1 cellular context compared by ENCODE assay signal in the genomic region with DNA sequence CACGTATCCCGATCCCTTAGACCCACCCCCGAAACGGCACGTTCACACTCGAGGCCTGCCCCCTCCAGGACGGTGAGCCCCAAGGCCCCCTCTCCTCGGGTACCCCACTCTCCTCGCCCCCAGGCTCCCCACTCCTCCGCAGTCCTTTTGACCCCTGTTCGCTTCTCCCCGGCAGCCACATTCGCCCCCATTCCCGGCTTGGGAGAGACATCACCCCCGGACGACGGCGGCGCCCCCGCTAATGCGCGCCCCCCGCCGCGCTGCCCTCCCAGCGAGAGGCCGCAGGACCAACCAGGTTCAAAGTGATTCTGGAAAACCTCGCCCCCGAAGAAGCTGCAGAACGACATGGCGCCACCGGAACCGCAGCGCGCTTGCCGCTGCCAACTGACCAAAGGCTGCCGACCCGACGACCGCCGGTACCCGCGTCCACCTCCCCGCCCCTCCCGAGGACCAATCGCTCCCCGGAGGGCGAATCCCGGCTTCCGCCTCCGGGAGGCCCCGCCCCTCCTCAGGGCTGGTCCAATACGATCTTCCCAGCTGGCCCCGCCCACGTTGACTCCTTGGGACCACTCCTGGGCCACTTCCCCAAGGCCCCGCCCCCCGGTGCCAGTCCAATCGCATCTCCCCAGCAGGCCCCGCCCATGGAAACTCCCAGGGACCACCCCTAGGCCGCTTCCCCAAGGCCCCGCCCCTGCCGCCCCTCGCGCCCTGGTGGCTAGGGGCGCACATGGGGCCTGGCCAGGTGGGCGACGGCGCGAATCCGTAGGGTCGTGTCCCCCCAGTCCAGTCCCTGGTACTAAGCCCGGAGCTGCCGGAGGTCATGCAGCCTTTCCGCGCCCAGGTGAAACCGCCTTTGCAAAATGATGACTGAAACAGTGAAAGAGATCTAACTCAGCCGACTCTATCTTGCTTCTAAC.
TF ChIP-seq lines count a peak whose summit lies in the region.

A gene with protein sequence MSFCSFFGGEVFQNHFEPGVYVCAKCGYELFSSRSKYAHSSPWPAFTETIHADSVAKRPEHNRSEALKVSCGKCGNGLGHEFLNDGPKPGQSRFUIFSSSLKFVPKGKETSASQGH (minus strand): TSS at position 390 of the 917 bp plus-strand sequence. CDS start 43 bp downstream, at position 347.

TF ChIP-seq in HEK293, 187 proteins besides CTCF, POLR2A, EP300 and RAD21 (continued from another document and continues in another):
- TF ChIP-seq ZNF830 (tag by site-specific recombination; IDR thresholded peaks at IDR 0.05; ENCODE audit: low read depth) (no peak), ZIC2 (tag by site-specific recombination; IDR thresholded peaks at IDR 0.05) (peak; percentile 57), ZNF701 (tag by site-specific recombination; IDR thresholded peaks at IDR 0.05) (no peak), ZNF621 (tag by site-specific recombination; IDR thresholded peaks at IDR 0.05) (no peak), ZNF654 (tag by site-specific recombination; IDR thresholded peaks at IDR 0.05; ENCODE audit: low read depth) (no peak), ZNF132 (tag by site-specific recombination; IDR thresholded peaks at IDR 0.05; ENCODE audit: borderline replicate concordance) (no peak), ZNF843 (tag by site-specific recombination; IDR thresholded peaks at IDR 0.05) (peak; percentile 23; the same call in 1 of the 2 replicates), YY2 (tag by site-specific recombination; IDR thresholded peaks at IDR 0.05) (no peak), YY1 (tag by site-specific recombination; IDR thresholded peaks at IDR 0.05) (no peak), ZNF239 (tag by site-specific recombination; IDR thresholded peaks at IDR 0.05) (peak; percentile 34; the same call in 1 of the 2 replicates), ZNF324 (tag by site-specific recombination; IDR thresholded peaks at IDR 0.05) (peak; percentile 86; the same call in 1 of the 2 replicates), ZNF274 (IDR thresholded peaks at IDR 0.05; ENCODE audit: low read length) (no peak), ZNF274 (tag by site-specific recombination; IDR thresholded peaks at IDR 0.05; ENCODE audit: borderline replicate concordance) (no peak), ZNF530 (tag by site-specific recombination; IDR thresholded peaks at IDR 0.05; ENCODE audit: low read depth) (no peak), ZNF791 (tag by site-specific recombination; IDR thresholded peaks at IDR 0.05) (no peak), ZNF529 (tag by site-specific recombination; IDR thresholded peaks at IDR 0.05; ENCODE audit: insufficient replicate concordance) (no peak), SP2 (tag by site-specific recombination; IDR thresholded peaks at IDR 0.05) (peak; percentile 99), PRDM1 (tag by site-specific recombination; IDR thresholded peaks at IDR 0.05) (no peak), ZNF544 (tag by site-specific recombination; IDR thresholded peaks at IDR 0.05) (no peak), BCL11A (tag by site-specific recombination; IDR thresholded peaks at IDR 0.05; ENCODE audit: low read depth) (no peak), ZNF133 (tag by site-specific recombination; IDR thresholded peaks at IDR 0.05) (no peak), ZNF571 (tag by site-specific recombination; IDR thresholded peaks at IDR 0.05) (no peak), ZBTB6 (tag by site-specific recombination; IDR thresholded peaks at IDR 0.05) (no peak), ZNF146 (tag by site-specific recombination; IDR thresholded peaks at IDR 0.05) (no peak; the same call in 1 of the 2 replicates), ZNF2 (tag by site-specific recombination; IDR thresholded peaks at IDR 0.05) (peak; percentile 63; the same call in 1 of the 2 replicates), ZNF155 (tag by site-specific recombination; IDR thresholded peaks at IDR 0.05) (no peak), ZSCAN16 (tag by site-specific recombination; IDR thresholded peaks at IDR 0.05) (no peak), ZBTB49 (tag by site-specific recombination; IDR thresholded peaks at IDR 0.05; ENCODE audit: low read depth) (no peak), ZNF248 (tag by site-specific recombination; IDR thresholded peaks at IDR 0.05) (no peak), ZNF221 (tag by site-specific recombination; IDR thresholded peaks at IDR 0.05; ENCODE audit: borderline replicate concordance) (no peak), TRIM28 (IDR thresholded peaks at IDR 0.05; ENCODE audit: borderline replicate concordance, low read length) (no peak), ZBTB1 (tag by site-specific recombination; IDR thresholded peaks at IDR 0.05) (no peak), PBX3 (CRISPR knock-in tag; IDR thresholded peaks at IDR 0.05) (peak; percentile 43; the same call in 1 of the 2 replicates), KLF10 (tag by site-specific recombination; IDR thresholded peaks at IDR 0.05) (peak; percentile 99), ZNF10 (tag by site-specific recombination; IDR thresholded peaks at IDR 0.05) (no peak), ZNF341 (tag by site-specific recombination; IDR thresholded peaks at IDR 0.05; ENCODE audit: low read depth) (peak; percentile 83), ZBTB8A (tag by site-specific recombination; IDR thresholded peaks at IDR 0.05) (peak; percentile 96), KLF16 (tag by site-specific recombination; IDR thresholded peaks at IDR 0.05) (peak; percentile 81; the same call in 1 of the 2 replicates), REPIN1 (tag by site-specific recombination; IDR thresholded peaks at IDR 0.05; ENCODE audit: low read depth) (peak; percentile 51; the same call in 1 of the 2 replicates), ELK4 (IDR thresholded peaks at IDR 0.05; ENCODE audit: borderline replicate concordance, low read depth, low read length) (no peak), ZNF747 (tag by site-specific recombination; IDR thresholded peaks at IDR 0.05) (no peak), ZNF555 (tag by site-specific recombination; conservative IDR thresholded peaks at IDR 0.05) (no peak), ZNF184 (tag by site-specific recombination; IDR thresholded peaks at IDR 0.05) (no peak), SCRT2 (tag by site-specific recombination; IDR thresholded peaks at IDR 0.05) (no peak)
- TF ChIP-seq, protein P1, sequence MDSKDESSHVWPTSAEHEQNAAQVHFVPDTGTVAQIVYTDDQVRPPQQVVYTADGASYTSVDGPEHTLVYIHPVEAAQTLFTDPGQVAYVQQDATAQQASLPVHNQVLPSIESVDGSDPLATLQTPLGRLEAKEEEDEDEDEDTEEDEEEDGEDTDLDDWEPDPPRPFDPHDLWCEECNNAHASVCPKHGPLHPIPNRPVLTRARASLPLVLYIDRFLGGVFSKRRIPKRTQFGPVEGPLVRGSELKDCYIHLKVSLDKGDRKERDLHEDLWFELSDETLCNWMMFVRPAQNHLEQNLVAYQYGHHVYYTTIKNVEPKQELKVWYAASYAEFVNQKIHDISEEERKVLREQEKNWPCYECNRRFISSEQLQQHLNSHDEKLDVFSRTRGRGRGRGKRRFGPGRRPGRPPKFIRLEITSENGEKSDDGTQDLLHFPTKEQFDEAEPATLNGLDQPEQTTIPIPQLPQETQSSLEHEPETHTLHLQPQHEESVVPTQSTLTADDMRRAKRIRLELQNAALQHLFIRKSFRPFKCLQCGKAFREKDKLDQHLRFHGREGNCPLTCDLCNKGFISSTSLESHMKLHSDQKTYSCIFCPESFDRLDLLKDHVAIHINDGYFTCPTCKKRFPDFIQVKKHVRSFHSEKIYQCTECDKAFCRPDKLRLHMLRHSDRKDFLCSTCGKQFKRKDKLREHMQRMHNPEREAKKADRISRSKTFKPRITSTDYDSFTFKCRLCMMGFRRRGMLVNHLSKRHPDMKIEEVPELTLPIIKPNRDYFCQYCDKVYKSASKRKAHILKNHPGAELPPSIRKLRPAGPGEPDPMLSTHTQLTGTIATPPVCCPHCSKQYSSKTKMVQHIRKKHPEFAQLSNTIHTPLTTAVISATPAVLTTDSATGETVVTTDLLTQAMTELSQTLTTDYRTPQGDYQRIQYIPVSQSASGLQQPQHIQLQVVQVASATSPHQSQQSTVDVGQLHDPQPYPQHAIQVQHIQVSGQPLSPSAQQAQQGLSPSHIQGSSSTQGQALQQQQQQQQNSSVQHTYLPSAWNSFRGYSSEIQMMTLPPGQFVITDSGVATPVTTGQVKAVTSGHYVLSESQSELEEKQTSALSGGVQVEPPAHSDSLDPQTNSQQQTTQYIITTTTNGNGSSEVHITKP (tag by site-specific recombination; IDR thresholded peaks at IDR 0.05): no peak; the same call in 1 of the 2 replicates
- TF ChIP-seq, protein P2, sequence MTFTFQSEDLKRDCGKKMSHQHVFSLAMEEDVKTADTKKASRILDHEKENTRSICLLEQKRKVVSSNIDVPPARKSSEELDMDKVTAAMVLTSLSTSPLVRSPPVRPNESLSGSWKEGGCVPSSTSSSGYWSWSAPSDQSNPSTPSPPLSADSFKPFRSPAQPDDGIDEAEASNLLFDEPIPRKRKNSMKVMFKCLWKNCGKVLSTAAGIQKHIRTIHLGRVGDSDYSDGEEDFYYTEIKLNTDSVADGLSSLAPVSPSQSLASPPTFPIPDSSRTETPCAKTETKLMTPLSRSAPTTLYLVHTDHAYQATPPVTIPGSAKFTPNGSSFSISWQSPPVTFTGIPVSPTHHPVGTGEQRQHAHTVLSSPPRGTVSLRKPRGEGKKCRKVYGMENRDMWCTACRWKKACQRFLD (tag by site-specific recombination; IDR thresholded peaks at IDR 0.05): no peak
- TF ChIP-seq, protein P3, sequence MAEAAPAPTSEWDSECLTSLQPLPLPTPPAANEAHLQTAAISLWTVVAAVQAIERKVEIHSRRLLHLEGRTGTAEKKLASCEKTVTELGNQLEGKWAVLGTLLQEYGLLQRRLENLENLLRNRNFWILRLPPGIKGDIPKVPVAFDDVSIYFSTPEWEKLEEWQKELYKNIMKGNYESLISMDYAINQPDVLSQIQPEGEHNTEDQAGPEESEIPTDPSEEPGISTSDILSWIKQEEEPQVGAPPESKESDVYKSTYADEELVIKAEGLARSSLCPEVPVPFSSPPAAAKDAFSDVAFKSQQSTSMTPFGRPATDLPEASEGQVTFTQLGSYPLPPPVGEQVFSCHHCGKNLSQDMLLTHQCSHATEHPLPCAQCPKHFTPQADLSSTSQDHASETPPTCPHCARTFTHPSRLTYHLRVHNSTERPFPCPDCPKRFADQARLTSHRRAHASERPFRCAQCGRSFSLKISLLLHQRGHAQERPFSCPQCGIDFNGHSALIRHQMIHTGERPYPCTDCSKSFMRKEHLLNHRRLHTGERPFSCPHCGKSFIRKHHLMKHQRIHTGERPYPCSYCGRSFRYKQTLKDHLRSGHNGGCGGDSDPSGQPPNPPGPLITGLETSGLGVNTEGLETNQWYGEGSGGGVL (tag by site-specific recombination; IDR thresholded peaks at IDR 0.05): peak; percentile 59
- TF ChIP-seq, protein P4, sequence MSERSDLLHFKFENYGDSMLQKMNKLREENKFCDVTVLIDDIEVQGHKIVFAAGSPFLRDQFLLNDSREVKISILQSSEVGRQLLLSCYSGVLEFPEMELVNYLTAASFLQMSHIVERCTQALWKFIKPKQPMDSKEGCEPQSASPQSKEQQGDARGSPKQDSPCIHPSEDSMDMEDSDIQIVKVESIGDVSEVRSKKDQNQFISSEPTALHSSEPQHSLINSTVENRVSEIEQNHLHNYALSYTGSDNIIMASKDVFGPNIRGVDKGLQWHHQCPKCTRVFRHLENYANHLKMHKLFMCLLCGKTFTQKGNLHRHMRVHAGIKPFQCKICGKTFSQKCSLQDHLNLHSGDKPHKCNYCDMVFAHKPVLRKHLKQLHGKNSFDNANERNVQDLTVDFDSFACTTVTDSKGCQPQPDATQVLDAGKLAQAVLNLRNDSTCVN (tag by site-specific recombination; optimal IDR thresholded peaks at IDR 0.05): peak; percentile 87
